8 cellular contexts compared by ENCODE assay signal in the genomic region with DNA sequence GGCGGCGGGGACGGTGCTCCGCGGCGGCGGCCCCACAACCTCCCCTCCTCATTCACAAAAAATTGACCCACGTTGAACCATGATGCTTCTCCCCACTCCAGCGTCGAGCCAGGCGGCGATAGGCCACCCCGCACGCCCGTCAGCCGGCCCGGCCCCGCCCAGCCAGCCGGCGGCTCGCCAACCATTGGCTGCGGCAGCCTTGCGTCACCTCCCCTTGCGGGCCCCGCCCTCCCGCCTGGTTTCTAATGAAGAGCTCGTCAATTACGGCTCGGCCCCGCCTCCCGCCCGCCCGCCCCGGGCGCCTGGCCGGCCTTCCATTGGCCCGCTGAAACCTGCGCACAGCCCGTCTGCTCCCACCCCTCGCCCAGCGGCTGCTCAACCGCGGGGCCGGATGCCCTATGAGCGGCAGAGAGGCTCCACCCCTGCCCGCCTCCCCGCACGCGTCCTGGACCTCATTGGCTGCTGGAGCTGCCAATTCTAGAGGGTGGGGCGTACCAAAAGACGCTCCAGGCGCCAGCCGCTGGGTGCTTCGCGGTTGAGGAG. TPM values are rescaled to one million over a fixed set of nuclear protein-coding genes. Genes with fewer than 3 reads are reported as not detected.
DNase-seq lines count a peak whose midpoint lies in the region; ATAC-seq and TF ChIP-seq lines count a peak whose summit lies in the region.

A gene (minus strand): TSS at position 114 of the 543 bp plus-strand sequence. CDS start 48,321 bp downstream, outside the sequence.

- H2BK5ac ChIP-seq in mesendoderm (ENCODE audit: low read length): peak within 1 kb of the TSS; percentile 99

- H3K79me2 ChIP-seq in OCI-LY1 (ENCODE audit: insufficient read depth, low read length) (no peaks in the 10 kb centered on the region), mesendoderm (ENCODE audit: control insufficient read depth, insufficient read depth, low read length) (peaks cover 31% of the 10 kb centered on the region)

- peak within 1 kb of the TSS; percentile 98 for H4K5ac ChIP-seq in mesendoderm (ENCODE audit: low read length)

- peaks cover 11% of the 10 kb centered on the region; the same call in 1 of the 2 replicates for H3K27me3 ChIP-seq in OCI-LY1 (ENCODE audit: insufficient read depth, low read length)
- H3K27me3 ChIP-seq in mesendoderm (ENCODE audit: insufficient read depth, low read length, poor library complexity): no peaks in the 10 kb centered on the region

- H3K9me3 ChIP-seq in OCI-LY1 (ENCODE audit: low read length): 0 out of 2 replicates have a peak, but pooled peaks cover 4% of the 10 kb centered on the region

- no peak within 1 kb of the TSS for H4K8ac ChIP-seq in mesendoderm (ENCODE audit: low read depth, low read length)

- H3F3A ChIP-seq in OCI-LY1 (ENCODE audit: insufficient read depth, low read length): no peaks in the 10 kb centered on the region

- peak within 1 kb of the TSS; percentile 100 for H3K56ac ChIP-seq in mesendoderm (ENCODE audit: low read length)

- no peaks in the 10 kb centered on the region; the same call in 1 of the 2 replicates for H3K36me3 ChIP-seq in OCI-LY1 (ENCODE audit: insufficient read depth, low read length)
- no peaks in the 10 kb centered on the region for H3K36me3 ChIP-seq in mesendoderm (ENCODE audit: control insufficient read depth, insufficient read depth, low read length)

- H3K79me1 ChIP-seq in mesendoderm (ENCODE audit: low read length): peaks cover 10% of the 10 kb centered on the region

- in situ Hi-C loops in endometrial microvascular endothelial cells (cut with HindIII; ENCODE audit: inconsistent ontology term, low pct_unique_long_range_greater_than_20kb, low sequenced_read_pairs): no loop called here

- H2BK15ac ChIP-seq in mesendoderm (replicated peaks; ENCODE audit: low read depth): no peak within 1 kb of the TSS

- WGBS in mesendoderm (ENCODE audit: extremely low coverage, insufficient coverage, low lambda C conversion rate): no CpG with 5 or more reads among the region's 55 CpGs

- H3K4me1 ChIP-seq in OCI-LY1 (ENCODE audit: insufficient read depth, low read length, severe bottlenecking): peaks cover 21% of the 10 kb centered on the region
- H3K4me1 ChIP-seq in mesendoderm (ENCODE audit: control insufficient read depth, low read depth, low read length): no peaks in the 10 kb centered on the region

- no peak within 1 kb of the TSS for H2AK5ac ChIP-seq in mesendoderm (ENCODE audit: low read length)

- H3K4me3 ChIP-seq in OCI-LY1 (ENCODE audit: low read depth, low read length, poor library complexity, severe bottlenecking): peak within 1 kb of the TSS; percentile 76
- H3K4me3 ChIP-seq in mesendoderm (ENCODE audit: low read length): peak within 1 kb of the TSS; percentile 89

- peak within 1 kb of the TSS; percentile 57; the same call in 1 of the 2 replicates for H2AFZ ChIP-seq in OCI-LY1 (ENCODE audit: low read length)

- ATAC-seq in GM21526 (IDR thresholded peaks at IDR 0.05; ENCODE audit: low FRiP score, unreplicated experiment): peak; percentile 90

- H3K27ac ChIP-seq in OCI-LY1 (ENCODE audit: low read depth, low read length, poor library complexity, severe bottlenecking): peak within 1 kb of the TSS; percentile 75
- H3K27ac ChIP-seq in mesendoderm (ENCODE audit: low read depth, low read length): peak within 1 kb of the TSS; percentile 91

- peak within 1 kb of the TSS; percentile 92 for H3K4ac ChIP-seq in mesendoderm (ENCODE audit: low read depth, low read length)

- H3K9ac ChIP-seq in OCI-LY1 (ENCODE audit: low read length): peak within 1 kb of the TSS; percentile 89
- peak within 1 kb of the TSS; percentile 99 for H3K9ac ChIP-seq in mesendoderm (ENCODE audit: low read length)

- peak; percentile 91 for DNase-seq in COR-L47 (lab: John Stamatoyannopoulos, UW)
- peak; percentile 99 for DNase-seq in HuH-7 (ENCODE audit: low spot score)
- peak; percentile 100 for DNase-seq in activated CD8-positive, alpha-beta memory T cell treated with anti-CD3 and anti-CD28 coated beads, Interleukin-2, amount 50 U/mL, for 4 hours
- DNase-seq in mesendoderm: peak; percentile 99
- peak; percentile 99 for DNase-seq in stimulated activated CD8-positive, alpha-beta memory T cell treated with anti-CD3 and anti-CD28 coated beads, Interleukin-12 subunit alpha, Interleukin-12 subunit beta, amount 100 ng/mL, for 4 hours (ENCODE audit: low read depth)

- H2BK120ac ChIP-seq in mesendoderm (ENCODE audit: low read depth, low read length): no peak within 1 kb of the TSS

- H3K4me2 ChIP-seq in OCI-LY1 (ENCODE audit: low read length) (peak within 1 kb of the TSS; percentile 93), mesendoderm (ENCODE audit: low read length) (peak within 1 kb of the TSS; percentile 85)

- H3K23ac ChIP-seq in mesendoderm (ENCODE audit: low read length): peak within 1 kb of the TSS; percentile 100

- TF ChIP-seq CTCF in OCI-LY1 (IDR thresholded peaks at IDR 0.05; ENCODE audit: low read length): no peak

- H3K9me2 ChIP-seq in OCI-LY1 (ENCODE audit: low read depth, low read length): no peaks in the 10 kb centered on the region

- no peaks in the 10 kb centered on the region for H4K20me1 ChIP-seq in OCI-LY1 (ENCODE audit: insufficient read depth, low read length)

- H3K18ac ChIP-seq in mesendoderm (ENCODE audit: low read length): peak within 1 kb of the TSS; percentile 95

RNA-seq across cellular contexts. Expression of the gene that starts here (rescaled TPM):
- total RNA-seq in endometrial microvascular endothelial cells (ENCODE audit: inconsistent ontology term): 27.4 TPM
- 14.4 TPM for polyA plus RNA-seq in mesendoderm (2013, experiment 1 of 2)
- polyA plus RNA-seq in mesendoderm (2013, experiment 2 of 2): 12.7 TPM

Comparison
In these comparisons a context has a peak if more than half of its experiments do, and no peak if none do; other contexts are left out.
1. Peak in every context shown above with its lines: DNase-seq, ATAC-seq, H3K4me3 ChIP-seq and H3K27ac ChIP-seq.